ENCODE assay signal across 19 cellular contexts in genomic region chr10:18313146-18313542, GRCh38.
DNase-seq lines count a peak whose midpoint lies in the region; ATAC-seq and TF ChIP-seq lines count a peak whose summit lies in the region.
"Had no signal": no experiment of that assay in that cellular context is flagged by ENCODE, and none has a peak within 500 bp of the region (broad histone marks: within the 10 kb centered on the region; RNA-seq: fewer than 3 reads in every experiment).

No MANE protein-coding gene starts in this region.

- DNase-seq in dorsolateral prefrontal cortex (peak in 1 of 10 donors; percentile 21), left ventricle myocardium superior (peak; percentile 34)
- DNase-seq in naive thymus-derived CD8-positive, alpha-beta T cell: no peak
- DNase-seq in activated effector memory CD4-positive, alpha-beta T cell treated with Interleukin-2 at 50 U/mL for 16 hours: no peak
- no peak for DNase-seq in CD8-positive, alpha-beta memory T cell
- DNase-seq: activated CD4-positive, alpha-beta T cell treated with anti-CD3 and anti-CD28 coated beads, Interleukin-2, amount 50 U/mL, for 4 hours; activated naive CD4-positive, alpha-beta T cell treated with anti-CD3 and anti-CD28 coated beads for 36 hours; anterior cingulate cortex; GDM1; MG63; stimulated activated naive CD8-positive, alpha-beta T cell treated with anti-CD3 and anti-CD28 coated beads, Interleukin-15, Interleukin-2, amounts not matched to agents 100 U/mL and 50 U/mL, for 24 hours; upper lobe of left lung; WERI-Rb-1 had no signal

- H3K27me3 Mint-ChIP-seq in naive thymus-derived CD8-positive, alpha-beta T cell: peaks cover 0 to 12% (median 5%) of the 10 kb centered on the region in 5 donors
- H3K27me3 Mint-ChIP-seq in CD8-positive, alpha-beta memory T cell: no peaks in the 10 kb centered on the region

- peak; percentile 25 for ATAC-seq in left ventricle myocardium superior
- ATAC-seq in GM18858 (IDR thresholded peaks at IDR 0.05; ENCODE audit: unreplicated experiment): no peak
- no peak for ATAC-seq in naive thymus-derived CD8-positive, alpha-beta T cell
- ATAC-seq: Panc1; stimulated activated naive CD8-positive, alpha-beta T cell treated with anti-CD3 and anti-CD28 coated beads, Interleukin-15, Interleukin-2, amounts not matched to agents 100 U/mL and 50 U/mL, for 24 hours had no signal

- POLR2A ChIA-PET in naive thymus-derived CD8-positive, alpha-beta T cell (lab: Charles Lee): no interaction called here
- POLR2A ChIA-PET in CD8-positive, alpha-beta memory T cell (lab: Charles Lee): no interaction called here

- no peaks in the 10 kb centered on the region for H3K36me3 Mint-ChIP-seq in naive thymus-derived CD8-positive, alpha-beta T cell
- H3K36me3 Mint-ChIP-seq in CD8-positive, alpha-beta memory T cell: no peaks in the 10 kb centered on the region

- H3K4me3 ChIP-seq in dorsolateral prefrontal cortex (peak overlapping the region in 17 of 59 donors; percentile 2 to 40 (median 18)), rectal smooth muscle tissue (ENCODE audit: low read length) (no peak overlapping the region)
- H3K4me3 ChIP-seq in CD8-positive, alpha-beta memory T cell (ENCODE audit: low read length): no peak overlapping the region
- H3K4me3 ChIP-seq: A549; BLaER1 treated with 17β-estradiol and CSF1 and Interleukin-3, amounts not matched to agents 10 nM and 100 nM; MG63; upper lobe of left lung had no signal

- H3K4me1 ChIP-seq in rectal smooth muscle tissue (ENCODE audit: control insufficient read depth, insufficient read depth, low read length): peaks cover 10% of the 10 kb centered on the region
- H3K4me1 ChIP-seq in CD8-positive, alpha-beta memory T cell (ENCODE audit: insufficient read depth, low read length): no peaks in the 10 kb centered on the region
- H3K4me1 ChIP-seq: A549; BLaER1 treated with 17β-estradiol and CSF1 and Interleukin-3, amounts not matched to agents 10 nM and 100 nM; upper lobe of left lung had no signal

- CTCF ChIA-PET in CD8-positive, alpha-beta memory T cell (lab: Charles Lee): no interaction called here

- no peak overlapping the region for H3K27ac Mint-ChIP-seq in naive thymus-derived CD8-positive, alpha-beta T cell
- H3K27ac Mint-ChIP-seq in CD8-positive, alpha-beta memory T cell: no peak overlapping the region
- H3K27ac Mint-ChIP-seq: activated naive CD4-positive, alpha-beta T cell treated with anti-CD3 and anti-CD28 coated beads for 36 hours had no signal

- peaks cover 0 to 4% (median 0%) of the 10 kb centered on the region in 9 donors for H3K9me3 Mint-ChIP-seq in naive thymus-derived CD8-positive, alpha-beta T cell
- H3K9me3 Mint-ChIP-seq in CD8-positive, alpha-beta memory T cell: peaks cover 0 to 5% (median 0%) of the 10 kb centered on the region in 5 donors
- H3K9me3 Mint-ChIP-seq: activated naive CD4-positive, alpha-beta T cell treated with anti-CD3 and anti-CD28 coated beads for 36 hours had no signal

- H3K9me3 ChIP-seq in CD8-positive, alpha-beta memory T cell (ENCODE audit: low read length): no peaks in the 10 kb centered on the region
- H3K9me3 ChIP-seq: A549; BLaER1 treated with 17β-estradiol and CSF1 and Interleukin-3, amounts not matched to agents 10 nM and 100 nM; MG63; upper lobe of left lung had no signal

- no peaks in the 10 kb centered on the region for H3K36me3 ChIP-seq in rectal smooth muscle tissue (ENCODE audit: control insufficient read depth, insufficient read depth, low read length)
- no peaks in the 10 kb centered on the region for H3K36me3 ChIP-seq in CD8-positive, alpha-beta memory T cell (ENCODE audit: insufficient read depth, low read length)
- H3K36me3 ChIP-seq: BLaER1 treated with 17β-estradiol and CSF1 and Interleukin-3, amounts not matched to agents 10 nM and 100 nM; MG63; upper lobe of left lung; WERI-Rb-1 had no signal

- H3K4me3 Mint-ChIP-seq in naive thymus-derived CD8-positive, alpha-beta T cell: no peak overlapping the region
- H3K4me3 Mint-ChIP-seq in CD8-positive, alpha-beta memory T cell: no peak overlapping the region
- H3K4me3 Mint-ChIP-seq: activated naive CD4-positive, alpha-beta T cell treated with anti-CD3 and anti-CD28 coated beads for 36 hours had no signal

- no peaks in the 10 kb centered on the region for H3K27me3 ChIP-seq in dorsolateral prefrontal cortex
- no peaks in the 10 kb centered on the region for H3K27me3 ChIP-seq in rectal smooth muscle tissue (ENCODE audit: control insufficient read depth, insufficient read depth, low read length)
- H3K27me3 ChIP-seq in CD8-positive, alpha-beta memory T cell (ENCODE audit: insufficient read depth, low read length, poor library complexity, severe bottlenecking): no peaks in the 10 kb centered on the region
- H3K27me3 ChIP-seq: BLaER1 treated with 17β-estradiol and CSF1 and Interleukin-3, amounts not matched to agents 10 nM and 100 nM; MG63; upper lobe of left lung had no signal

- TF ChIP-seq CTCF in 22Rv1 (IDR thresholded peaks at IDR 0.05) (no peak), dorsolateral prefrontal cortex (IDR thresholded peaks at IDR 0.05 in 54 of 56, conservative IDR thresholded peaks at IDR 0.05 in 2 of 56; ENCODE audit: low read depth in 1 of 56, partially characterized antibody in 56 of 56) (peak in 2 of 56 donors; percentile 8 to 14)

- intact Hi-C loops in dorsolateral prefrontal cortex (cut with DNase I): no loop called here
- intact Hi-C loops in left ventricle myocardium superior (cut with micrococcal nuclease): no loop called here

- H3K4me1 Mint-ChIP-seq in naive thymus-derived CD8-positive, alpha-beta T cell: no peaks in the 10 kb centered on the region
- H3K4me1 Mint-ChIP-seq in CD8-positive, alpha-beta memory T cell: no peaks in the 10 kb centered on the region

- H3K9ac ChIP-seq in rectal smooth muscle tissue (ENCODE audit: low read length): no peak overlapping the region
- H3K9ac ChIP-seq: BLaER1 treated with 17β-estradiol and CSF1 and Interleukin-3, amounts not matched to agents 10 nM and 100 nM had no signal

- 0 out of 2 replicates have a peak overlapping the region, but pooled peaks have one; percentile 2 for H3K27ac ChIP-seq in 22Rv1
- peak overlapping the region in 48 of 59 donors; percentile 0 to 83 (median 53) for H3K27ac ChIP-seq in dorsolateral prefrontal cortex
- H3K27ac ChIP-seq in rectal smooth muscle tissue (ENCODE audit: low read depth, low read length): peak overlapping the region; percentile 76
- H3K27ac ChIP-seq in CD8-positive, alpha-beta memory T cell (ENCODE audit: low read depth, low read length): no peak overlapping the region
- H3K27ac ChIP-seq: A549; BLaER1 treated with 17β-estradiol and CSF1 and Interleukin-3, amounts not matched to agents 10 nM and 100 nM; WERI-Rb-1 had no signal
